ENCODE assay signal across 25 cellular contexts in the genomic region with DNA sequence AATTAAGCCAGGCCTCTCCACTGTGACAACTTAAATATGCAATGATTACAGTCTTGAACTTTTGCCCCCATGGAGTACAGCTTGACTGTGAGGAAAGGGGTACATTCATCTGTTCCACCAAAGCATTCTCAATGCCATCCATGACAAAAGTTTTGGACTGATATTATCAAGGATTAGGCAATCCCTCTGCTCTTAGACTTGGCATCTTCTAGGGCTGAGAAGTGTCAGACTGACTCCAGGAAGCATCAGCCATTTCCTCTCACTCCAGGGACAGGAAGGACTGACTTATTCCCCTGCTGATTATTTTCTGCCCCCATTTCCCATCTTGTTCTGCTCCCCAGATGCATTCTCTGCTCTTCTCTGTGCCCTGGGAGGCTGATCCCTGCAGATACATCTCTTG.
DNase-seq lines count a peak whose midpoint lies in the region; ATAC-seq and TF ChIP-seq lines count a peak whose summit lies in the region.
"Had no signal": no experiment of that assay in that cellular context is flagged by ENCODE, and none has a peak within 500 bp of the region (broad histone marks: within the 10 kb centered on the region; RNA-seq: fewer than 3 reads in every experiment).

No MANE protein-coding gene starts in this region.

- H3K4me1 ChIP-seq in left ventricle myocardium inferior: peaks cover 4% of the 10 kb centered on the region
- H3K4me1 ChIP-seq: parathyroid adenoma had no signal

- peaks cover 15% of the 10 kb centered on the region for H3K9me3 Mint-ChIP-seq in WTC11
- H3K9me3 Mint-ChIP-seq in CD4-positive, alpha-beta T cell: no peaks in the 10 kb centered on the region
- H3K9me3 Mint-ChIP-seq: activated CD4-positive, alpha-beta T cell treated with anti-CD3 and anti-CD28 coated beads, Interleukin-2, amount 10 ng/mL, durations not matched to agents 7 days and 5 days; immature natural killer cell; naive thymus-derived CD8-positive, alpha-beta T cell; stimulated activated naive CD8-positive, alpha-beta T cell treated with anti-CD3 and anti-CD28 coated beads, Interleukin-15, Interleukin-2, amounts not matched to agents 100 ng/mL and 50 ng/mL, for 24 hours; T-cell had no signal

- DNase-seq in left cardiac atrium (no peak), left ventricle myocardium inferior (no peak), WTC11 (ENCODE audit: low spot score) (no peak), left lobe of liver (ENCODE audit: low spot score) (no peak), DMS153 treated with DMSO at 0.1 percent for 48 hours (lab: John Stamatoyannopoulos, UW; ENCODE audit: unreplicated experiment) (no peak), NCI-H146 (lab: John Stamatoyannopoulos, UW) (no peak)
- no peak for DNase-seq in CD4-positive, alpha-beta T cell
- DNase-seq: activated CD4-positive, alpha-beta T cell treated with anti-CD3 and anti-CD28 coated beads, Interleukin-2, amount 10 ng/mL, durations not matched to agents 7 days and 5 days; activated CD8-positive, alpha-beta memory T cell treated with anti-CD3 and anti-CD28 coated beads, Interleukin-2, amount 50 U/mL, for 4 hours; activated gamma-delta T cell; central memory CD4-positive, alpha-beta T cell; DMS53; erythroblast; heart right ventricle; immature natural killer cell; naive thymus-derived CD8-positive, alpha-beta T cell; NCI-H1092 treated with DMSO at 0.1 percent for 48 hours; NCI-H2081 treated with DMSO at 0.1 percent for 48 hours; stimulated activated CD4-positive, alpha-beta T cell treated with anti-CD3 and anti-CD28 coated beads, Interleukin-2, amount 100 ng/mL, for 24 hours; T-cell; upper lobe of left lung had no signal

- H3K9me3 ChIP-seq in left ventricle myocardium inferior (replicated peaks): no peaks in the 10 kb centered on the region
- no peaks in the 10 kb centered on the region for H3K9me3 ChIP-seq in CD4-positive, alpha-beta T cell (ENCODE audit: control insufficient read depth, low read length)
- H3K9me3 ChIP-seq: heart right ventricle, upper lobe of left lung had no signal

- CTCF ChIA-PET in WTC11 (lab: Charles Lee): no interaction called here
- CTCF ChIA-PET in CD4-positive, alpha-beta T cell (lab: Charles Lee): no interaction called here

- no peaks in the 10 kb centered on the region for H3K27me3 ChIP-seq in left ventricle myocardium inferior (ENCODE audit: low read depth)
- H3K27me3 ChIP-seq in CD4-positive, alpha-beta T cell (ENCODE audit: control insufficient read depth, insufficient read depth, low read length): no peaks in the 10 kb centered on the region
- H3K27me3 ChIP-seq: upper lobe of left lung had no signal

- intact Hi-C loops in left cardiac atrium (cut with DNase I) (loop anchor here in 1 of 2 donors (10.0 kb wide), 1 partner anchor 371 kb away; a partner anchor contains a TSS), left ventricle myocardium inferior (cut with micrococcal nuclease) (no loop called here)
- intact Hi-C loops in CD4-positive, alpha-beta T cell (cut with DNase I, micrococcal nuclease): no loop called here

- ATAC-seq in left cardiac atrium: peak; percentile 29 to 83
- ATAC-seq in WTC11: no peak
- ATAC-seq in left lobe of liver: peak; percentile 30
- no peak for ATAC-seq in HG02884 (IDR thresholded peaks at IDR 0.05; ENCODE audit: unreplicated experiment)
- no peak for ATAC-seq in CD4-positive, alpha-beta T cell (ENCODE audit: poor library complexity)
- ATAC-seq: naive thymus-derived CD8-positive, alpha-beta T cell; T-cell had no signal

- TF ChIP-seq CTCF in left ventricle myocardium inferior (IDR thresholded peaks at IDR 0.05; ENCODE audit: borderline replicate concordance) (no peak), WTC11 (IDR thresholded peaks at IDR 0.05) (no peak)
- no peak for TF ChIP-seq CTCF in CD4-positive, alpha-beta T cell (IDR thresholded peaks at IDR 0.05)

- no peaks in the 10 kb centered on the region for H3K36me3 ChIP-seq in left ventricle myocardium inferior
- H3K36me3 ChIP-seq: heart right ventricle, upper lobe of left lung had no signal

- H3K36me3 Mint-ChIP-seq in WTC11: no peaks in the 10 kb centered on the region
- no peaks in the 10 kb centered on the region for H3K36me3 Mint-ChIP-seq in CD4-positive, alpha-beta T cell (ENCODE audit: low read depth)
- H3K36me3 Mint-ChIP-seq: naive thymus-derived CD8-positive, alpha-beta T cell; T-cell had no signal

- POLR2A ChIA-PET in WTC11 (lab: Charles Lee): no interaction called here
- POLR2A ChIA-PET in CD4-positive, alpha-beta T cell (lab: Charles Lee): no interaction called here

- H3K4me3 Mint-ChIP-seq in WTC11: no peak overlapping the region
- no peak overlapping the region for H3K4me3 Mint-ChIP-seq in CD4-positive, alpha-beta T cell
- H3K4me3 Mint-ChIP-seq: activated CD4-positive, alpha-beta T cell treated with anti-CD3 and anti-CD28 coated beads, Interleukin-2, amount 10 ng/mL, durations not matched to agents 7 days and 5 days; immature natural killer cell; naive thymus-derived CD8-positive, alpha-beta T cell; stimulated activated naive CD8-positive, alpha-beta T cell treated with anti-CD3 and anti-CD28 coated beads, Interleukin-15, Interleukin-2, amounts not matched to agents 100 ng/mL and 50 ng/mL, for 24 hours; T-cell had no signal

- peaks cover 31% of the 10 kb centered on the region for H3K4me1 Mint-ChIP-seq in WTC11
- no peaks in the 10 kb centered on the region for H3K4me1 Mint-ChIP-seq in CD4-positive, alpha-beta T cell (ENCODE audit: low read depth)
- H3K4me1 Mint-ChIP-seq: activated CD4-positive, alpha-beta T cell treated with anti-CD3 and anti-CD28 coated beads, Interleukin-2, amount 10 ng/mL, durations not matched to agents 7 days and 5 days; T-cell had no signal

- H3K27ac ChIP-seq in left ventricle myocardium inferior (replicated peaks): no peak overlapping the region
- H3K27ac ChIP-seq in CD4-positive, alpha-beta T cell (ENCODE audit: low read depth, low read length): no peak overlapping the region
- H3K27ac ChIP-seq: heart right ventricle, KMS-11, parathyroid adenoma, upper lobe of left lung had no signal

- H3K4me3 ChIP-seq in left ventricle myocardium inferior: no peak overlapping the region
- H3K4me3 ChIP-seq: heart right ventricle, upper lobe of left lung had no signal

- no peaks in the 10 kb centered on the region for H3K27me3 Mint-ChIP-seq in WTC11 (ENCODE audit: low read depth)
- peaks cover 22% of the 10 kb centered on the region for H3K27me3 Mint-ChIP-seq in CD4-positive, alpha-beta T cell

- peak overlapping the region; percentile 22; the same call in 1 of the 2 replicates for H3K27ac Mint-ChIP-seq in WTC11
- H3K27ac Mint-ChIP-seq in CD4-positive, alpha-beta T cell: no peak overlapping the region
- H3K27ac Mint-ChIP-seq: activated CD4-positive, alpha-beta T cell treated with anti-CD3 and anti-CD28 coated beads, Interleukin-2, amount 10 ng/mL, durations not matched to agents 7 days and 5 days; stimulated activated naive CD8-positive, alpha-beta T cell treated with anti-CD3 and anti-CD28 coated beads, Interleukin-15, Interleukin-2, amounts not matched to agents 100 ng/mL and 50 ng/mL, for 24 hours; T-cell had no signal

TF ChIP-seq in WTC11, 78 proteins besides CTCF, POLR2A, EP300 and RAD21 (continues in another document):
- TF ChIP-seq EMX1 (CRISPR knock-in tag; IDR thresholded peaks at IDR 0.05) (no peak), SOX15 (CRISPR knock-in tag; IDR thresholded peaks at IDR 0.05) (no peak), PRRX2 (CRISPR knock-in tag; IDR thresholded peaks at IDR 0.05) (no peak), TP53 (CRISPR knock-in tag; IDR thresholded peaks at IDR 0.05) (no peak), GRHL2 (CRISPR knock-in tag; IDR thresholded peaks at IDR 0.05; ENCODE audit: insufficient replicate concordance, severe bottlenecking) (no peak), NR3C1 (CRISPR knock-in tag; conservative IDR thresholded peaks at IDR 0.05; ENCODE audit: low read depth) (no peak), GABPB1 (CRISPR knock-in tag; IDR thresholded peaks at IDR 0.05) (no peak), CREB1 (CRISPR knock-in tag; IDR thresholded peaks at IDR 0.05) (no peak), ZNF121 (CRISPR knock-in tag; IDR thresholded peaks at IDR 0.05) (no peak)
- TF ChIP-seq, protein P1, sequence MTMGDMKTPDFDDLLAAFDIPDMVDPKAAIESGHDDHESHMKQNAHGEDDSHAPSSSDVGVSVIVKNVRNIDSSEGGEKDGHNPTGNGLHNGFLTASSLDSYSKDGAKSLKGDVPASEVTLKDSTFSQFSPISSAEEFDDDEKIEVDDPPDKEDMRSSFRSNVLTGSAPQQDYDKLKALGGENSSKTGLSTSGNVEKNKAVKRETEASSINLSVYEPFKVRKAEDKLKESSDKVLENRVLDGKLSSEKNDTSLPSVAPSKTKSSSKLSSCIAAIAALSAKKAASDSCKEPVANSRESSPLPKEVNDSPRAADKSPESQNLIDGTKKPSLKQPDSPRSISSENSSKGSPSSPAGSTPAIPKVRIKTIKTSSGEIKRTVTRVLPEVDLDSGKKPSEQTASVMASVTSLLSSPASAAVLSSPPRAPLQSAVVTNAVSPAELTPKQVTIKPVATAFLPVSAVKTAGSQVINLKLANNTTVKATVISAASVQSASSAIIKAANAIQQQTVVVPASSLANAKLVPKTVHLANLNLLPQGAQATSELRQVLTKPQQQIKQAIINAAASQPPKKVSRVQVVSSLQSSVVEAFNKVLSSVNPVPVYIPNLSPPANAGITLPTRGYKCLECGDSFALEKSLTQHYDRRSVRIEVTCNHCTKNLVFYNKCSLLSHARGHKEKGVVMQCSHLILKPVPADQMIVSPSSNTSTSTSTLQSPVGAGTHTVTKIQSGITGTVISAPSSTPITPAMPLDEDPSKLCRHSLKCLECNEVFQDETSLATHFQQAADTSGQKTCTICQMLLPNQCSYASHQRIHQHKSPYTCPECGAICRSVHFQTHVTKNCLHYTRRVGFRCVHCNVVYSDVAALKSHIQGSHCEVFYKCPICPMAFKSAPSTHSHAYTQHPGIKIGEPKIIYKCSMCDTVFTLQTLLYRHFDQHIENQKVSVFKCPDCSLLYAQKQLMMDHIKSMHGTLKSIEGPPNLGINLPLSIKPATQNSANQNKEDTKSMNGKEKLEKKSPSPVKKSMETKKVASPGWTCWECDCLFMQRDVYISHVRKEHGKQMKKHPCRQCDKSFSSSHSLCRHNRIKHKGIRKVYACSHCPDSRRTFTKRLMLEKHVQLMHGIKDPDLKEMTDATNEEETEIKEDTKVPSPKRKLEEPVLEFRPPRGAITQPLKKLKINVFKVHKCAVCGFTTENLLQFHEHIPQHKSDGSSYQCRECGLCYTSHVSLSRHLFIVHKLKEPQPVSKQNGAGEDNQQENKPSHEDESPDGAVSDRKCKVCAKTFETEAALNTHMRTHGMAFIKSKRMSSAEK (CRISPR knock-in tag; IDR thresholded peaks at IDR 0.05; ENCODE audit: borderline replicate concordance): no peak
- TF ChIP-seq, protein P2, sequence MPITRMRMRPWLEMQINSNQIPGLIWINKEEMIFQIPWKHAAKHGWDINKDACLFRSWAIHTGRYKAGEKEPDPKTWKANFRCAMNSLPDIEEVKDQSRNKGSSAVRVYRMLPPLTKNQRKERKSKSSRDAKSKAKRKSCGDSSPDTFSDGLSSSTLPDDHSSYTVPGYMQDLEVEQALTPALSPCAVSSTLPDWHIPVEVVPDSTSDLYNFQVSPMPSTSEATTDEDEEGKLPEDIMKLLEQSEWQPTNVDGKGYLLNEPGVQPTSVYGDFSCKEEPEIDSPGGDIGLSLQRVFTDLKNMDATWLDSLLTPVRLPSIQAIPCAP (CRISPR knock-in tag; IDR thresholded peaks at IDR 0.05): no peak

Comparison
In these comparisons a context has a peak if more than half of its experiments do, and no peak if none do; other contexts are left out.
1. ATAC-seq: peak in left cardiac atrium (2 of 2) and left lobe of liver (single experiment); none in WTC11 (single experiment), HG02884 (single experiment) and CD4-positive, alpha-beta T cell (single experiment).